8 cellular contexts compared by ENCODE assay signal in the genomic region with DNA sequence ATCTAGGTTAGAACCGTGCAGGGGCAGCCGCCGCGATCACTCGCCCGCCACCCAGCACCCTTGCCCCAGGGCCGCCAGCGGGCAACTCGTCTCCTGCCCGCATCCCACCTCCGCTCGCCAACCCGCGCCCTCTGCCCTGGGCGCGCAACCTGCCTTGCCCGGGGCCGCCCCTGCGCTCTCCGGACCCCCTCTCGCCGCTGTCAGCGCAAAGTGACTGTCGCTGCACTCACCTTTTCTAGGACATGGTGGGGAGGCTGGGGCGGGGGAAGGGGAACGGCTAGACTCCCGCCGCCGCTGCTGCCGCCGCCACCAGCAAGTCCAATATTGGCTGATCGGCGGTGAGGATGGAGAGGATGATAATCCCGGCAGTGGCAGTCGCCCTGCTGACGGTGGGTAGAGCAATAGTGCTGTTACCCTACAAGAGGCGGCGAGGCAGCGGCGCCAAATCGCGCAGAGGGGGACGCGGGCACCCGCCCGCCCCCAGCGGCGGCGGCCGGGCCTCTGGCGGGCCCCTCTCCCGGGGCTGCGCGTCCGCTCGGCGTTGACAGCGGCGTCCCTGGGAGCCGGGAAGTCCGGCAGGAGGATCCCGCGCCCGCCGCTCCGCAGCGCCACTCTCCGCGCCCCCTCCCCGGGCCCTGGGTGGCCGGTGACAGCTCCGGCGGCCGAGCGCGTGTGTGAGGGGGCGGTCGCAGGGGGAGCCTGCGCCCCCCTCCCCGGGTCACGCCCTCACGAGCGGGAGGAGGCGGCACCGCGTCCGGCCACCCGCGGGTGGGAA.
DNase-seq lines count a peak whose midpoint lies in the region; ATAC-seq and TF ChIP-seq lines count a peak whose summit lies in the region.

No MANE protein-coding gene starts in this region.

- H3K36me3 ChIP-seq in subcutaneous abdominal adipose tissue (ENCODE audit: control insufficient read depth in 5 of 5, insufficient read depth in 5 of 5, low read length in 5 of 5), result no peaks in the 10 kb centered on the region

- peaks cover 14% of the 10 kb centered on the region for H3K36me3 Mint-ChIP-seq in activated T-cell treated with anti-CD3 and anti-CD28 coated beads, Interleukin-2, amount 50 U/mL, for 24 hours (ENCODE audit: low read depth)
- no peaks in the 10 kb centered on the region for H3K36me3 Mint-ChIP-seq in nephron progenitor cell (ENCODE audit: low read depth)

- H3K27me3 ChIP-seq in subcutaneous abdominal adipose tissue (ENCODE audit: control insufficient read depth in 5 of 5, insufficient read depth in 4 of 5, low read length in 5 of 5), result no peaks in the 10 kb centered on the region

- no peaks in the 10 kb centered on the region for H3K9me3 ChIP-seq in subcutaneous abdominal adipose tissue (ENCODE audit: control insufficient read depth in 5 of 5, low read length in 5 of 5)

- H3K27ac Mint-ChIP-seq in activated T-cell treated with anti-CD3 and anti-CD28 coated beads, Interleukin-2, amount 50 U/mL, for 24 hours, result peak overlapping the region; percentile 63
- no peak overlapping the region for H3K27ac Mint-ChIP-seq in nephron progenitor cell

- peak overlapping the region; percentile 56 for H3K4me3 ChIP-seq in AG10803 (ENCODE audit: low read length)
- peak overlapping the region; percentile 82 for H3K4me3 ChIP-seq in fibroblast of mammary gland (ENCODE audit: control insufficient read depth, low read depth, low read length)
- peak overlapping the region in 4 of 5 donors; percentile 95 to 100 (median 98) for H3K4me3 ChIP-seq in subcutaneous abdominal adipose tissue (ENCODE audit: low read depth in 1 of 5, low read length in 5 of 5)

- H3K4me1 Mint-ChIP-seq in activated T-cell treated with anti-CD3 and anti-CD28 coated beads, Interleukin-2, amount 50 U/mL, for 24 hours (ENCODE audit: low read depth), result peaks cover 43% of the 10 kb centered on the region
- H3K4me1 Mint-ChIP-seq in nephron progenitor cell, result peaks cover 18% of the 10 kb centered on the region

- H3K9me3 Mint-ChIP-seq in activated T-cell treated with anti-CD3 and anti-CD28 coated beads, Interleukin-2, amount 50 U/mL, for 24 hours, result no peaks in the 10 kb centered on the region
- H3K9me3 Mint-ChIP-seq in nephron progenitor cell, result no peaks in the 10 kb centered on the region

- ATAC-seq in HG02623 (IDR thresholded peaks at IDR 0.05; ENCODE audit: unreplicated experiment) (no peak), HG02798 (IDR thresholded peaks at IDR 0.05; ENCODE audit: poor library complexity, unreplicated experiment) (no peak)

- DNase-seq in AG10803 (ENCODE audit: low read depth) (no peak), HuH-7 (ENCODE audit: low spot score) (peak; percentile 27), fibroblast of mammary gland (ENCODE audit: low read depth) (no peak), nephron progenitor cell (peak; percentile 66)
- peak; percentile 72 for DNase-seq in activated T-cell treated with anti-CD3 and anti-CD28 coated beads, Interleukin-2, amount 50 U/mL, for 24 hours

- peaks cover 2 to 57% (median 47%) of the 10 kb centered on the region in 5 donors for H3K4me1 ChIP-seq in subcutaneous abdominal adipose tissue (ENCODE audit: control insufficient read depth in 5 of 5, insufficient read depth in 5 of 5, low read length in 5 of 5)

- peak overlapping the region in 4 of 5 donors; percentile 66 to 98 (median 76) for H3K9ac ChIP-seq in subcutaneous abdominal adipose tissue (ENCODE audit: low read length in 5 of 5)

- H3K27me3 Mint-ChIP-seq in activated T-cell treated with anti-CD3 and anti-CD28 coated beads, Interleukin-2, amount 50 U/mL, for 24 hours, result peaks cover 9% of the 10 kb centered on the region
- peaks cover 85% of the 10 kb centered on the region for H3K27me3 Mint-ChIP-seq in nephron progenitor cell (ENCODE audit: low read depth, poor library complexity)

- H3K4me3 Mint-ChIP-seq in activated T-cell treated with anti-CD3 and anti-CD28 coated beads, Interleukin-2, amount 50 U/mL, for 24 hours, result peak overlapping the region; percentile 99
- peak overlapping the region; percentile 98 for H3K4me3 Mint-ChIP-seq in nephron progenitor cell

- TF ChIP-seq CTCF in AG10803 (conservative IDR thresholded peaks at IDR 0.05; ENCODE audit: low read length) (no peak), fibroblast of mammary gland (conservative IDR thresholded peaks at IDR 0.05; ENCODE audit: control insufficient read depth, insufficient read depth, low read depth, low read length) (no peak), nephron progenitor cell (IDR thresholded peaks at IDR 0.05) (no peak)

- peak overlapping the region; percentile 37 for H3K27ac ChIP-seq in subcutaneous abdominal adipose tissue (ENCODE audit: low read depth, low read length)

Comparison
In these comparisons a context has a peak if more than half of its experiments do, and no peak if none do; other contexts are left out.
1. DNase-seq: peak in HuH-7 (single experiment), activated T-cell treated with anti-CD3 and anti-CD28 coated beads, Interleukin-2, amount 50 U/mL, for 24 hours (single experiment) and nephron progenitor cell (single experiment); none in AG10803 (single experiment) and fibroblast of mammary gland (single experiment).
2. Peak in every context shown above with its lines, with median percentiles within 50 percentile points of each other: H3K4me3 ChIP-seq.